Comparison of ENCODE assay signal across 8 cellular contexts in the genomic region with DNA sequence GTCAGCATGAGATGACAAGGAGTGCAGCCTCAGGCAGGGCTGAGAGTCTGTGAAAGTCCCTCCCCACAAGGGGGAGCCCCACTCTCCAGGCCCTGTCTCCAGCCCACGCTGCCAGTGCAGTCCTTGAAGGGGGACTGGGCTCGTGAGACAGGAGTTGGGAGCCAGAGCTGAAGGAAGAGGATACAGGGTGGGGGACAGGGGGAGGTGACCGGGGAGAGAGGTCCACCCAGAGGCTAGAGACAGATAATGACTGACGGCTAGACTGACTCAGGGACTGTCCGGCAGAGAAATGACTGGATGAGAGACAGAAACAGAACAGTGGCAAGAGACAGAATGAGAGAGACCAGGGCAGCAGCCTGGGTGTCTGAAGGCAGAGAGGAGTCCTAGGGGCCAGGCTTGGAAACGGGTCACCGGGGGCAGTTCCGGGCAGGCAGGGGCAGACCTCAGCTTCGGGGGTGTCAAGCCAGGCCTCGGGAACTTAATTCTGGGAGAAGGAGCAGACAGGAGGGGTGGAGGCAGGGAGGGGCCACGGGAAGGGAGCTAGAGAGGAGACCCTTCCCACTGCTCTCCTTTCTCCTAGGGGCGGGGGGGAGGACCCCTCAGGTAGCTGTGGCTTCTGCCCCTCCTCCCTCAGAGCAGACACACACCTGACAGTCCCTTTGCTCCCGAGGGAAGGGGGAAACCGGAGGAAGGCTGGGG. TPM values are rescaled to one million over a fixed set of nuclear protein-coding genes. Genes with fewer than 3 reads are reported as not detected.
DNase-seq lines count a peak whose midpoint lies in the region; TF ChIP-seq lines count a peak whose summit lies in the region.

No MANE protein-coding gene starts in this region.

- peak; percentile 37 for TF ChIP-seq RAD21 in Ishikawa (IDR thresholded peaks at IDR 0.05; ENCODE audit: low read depth)

- H3K79me2 ChIP-seq in osteoblast (ENCODE audit: insufficient read depth, low read length): peaks cover 6% of the 10 kb centered on the region

- TF ChIP-seq POLR2A in uterus (IDR thresholded peaks at IDR 0.05): no peak

- H3K4me2 ChIP-seq in osteoblast (ENCODE audit: insufficient read depth, low read length): peak overlapping the region; percentile 93

- TF ChIP-seq CTCF in AG10803 (conservative IDR thresholded peaks at IDR 0.05; ENCODE audit: low read length): peak; percentile 77
- peak; percentile 69 for TF ChIP-seq CTCF in GM20000 (IDR thresholded peaks at IDR 0.05; ENCODE audit: extremely low read depth, missing control alignments)
- peak; percentile 81 for TF ChIP-seq CTCF in fibroblast of villous mesenchyme (IDR thresholded peaks at IDR 0.05; ENCODE audit: insufficient read depth, low read depth, low read length)
- peak; percentile 88 for TF ChIP-seq CTCF in osteoblast (IDR thresholded peaks at IDR 0.05; ENCODE audit: extremely low read depth, low read depth, low read length)
- TF ChIP-seq CTCF in uterus (IDR thresholded peaks at IDR 0.05): peak; percentile 33 to 56 (median 50)

- peaks cover 19% of the 10 kb centered on the region for H3K4me1 ChIP-seq in osteoblast (ENCODE audit: insufficient read depth, low read length)
- no peaks in the 10 kb centered on the region for H3K4me1 ChIP-seq in uterus

- peak overlapping the region; percentile 39 for H2AFZ ChIP-seq in osteoblast (ENCODE audit: low read length)

- intact Hi-C loops in uterus (cut with DNase I; ENCODE audit: low total_unique reads): loop anchor here (5.0 kb wide), 1 partner anchor 69 kb away; no protein-coding TSS in a partner anchor

- no peaks in the 10 kb centered on the region for H3K9me3 ChIP-seq in osteoblast (ENCODE audit: low read depth, low read length)
- no peaks in the 10 kb centered on the region for H3K9me3 ChIP-seq in uterus

- peak overlapping the region; percentile 62 for H3K4me3 ChIP-seq in AG10803 (ENCODE audit: low read length)
- H3K4me3 ChIP-seq in fibroblast of villous mesenchyme (ENCODE audit: low read depth, low read length): peak overlapping the region; percentile 59
- peak overlapping the region; percentile 69 for H3K4me3 ChIP-seq in osteoblast (ENCODE audit: insufficient read depth, low read length)
- peak overlapping the region in 1 of 2 donors; percentile 58 for H3K4me3 ChIP-seq in uterus

- TF ChIP-seq EP300 in Ishikawa (IDR thresholded peaks at IDR 0.05; ENCODE audit: borderline replicate concordance): no peak

- H3K27me3 ChIP-seq in osteoblast (ENCODE audit: insufficient read depth, low read length) (no peaks in the 10 kb centered on the region), uterus (no peaks in the 10 kb centered on the region)

- H3K36me3 ChIP-seq in osteoblast (ENCODE audit: insufficient read depth, low read length) (peaks cover 27% of the 10 kb centered on the region), uterus (no peaks in the 10 kb centered on the region)

- H3K27ac ChIP-seq in osteoblast (ENCODE audit: low read depth, low read length): no peak overlapping the region
- peak overlapping the region; percentile 86 to 92 for H3K27ac ChIP-seq in uterus

- H4K20me1 ChIP-seq in osteoblast (ENCODE audit: insufficient read depth, low read length): peaks cover 19% of the 10 kb centered on the region

- peak; percentile 63 for DNase-seq in AG10803 (ENCODE audit: low read depth)
- peak; percentile 95 for DNase-seq in GM20000 (ENCODE audit: low spot score)
- DNase-seq in activated T-cell treated with anti-CD3 and anti-CD28 coated beads for 4 hours: peak; percentile 62
- DNase-seq in fibroblast of villous mesenchyme (ENCODE audit: low read depth): peak; percentile 68
- DNase-seq in osteoblast (ENCODE audit: insufficient read length, low spot score, missing footprints): peak; percentile 99
- peak; percentile 57 to 58 for DNase-seq in uterus
- DNase-seq in T1000 (lab: John Stamatoyannopoulos, UW): no peak

TF ChIP-seq in Ishikawa, 13 proteins besides CTCF, POLR2A, EP300 and RAD21:
- no peak for TF ChIP-seq TCF12 (IDR thresholded peaks at IDR 0.05; ENCODE audit: low read depth)
- TF ChIP-seq, protein P1, sequence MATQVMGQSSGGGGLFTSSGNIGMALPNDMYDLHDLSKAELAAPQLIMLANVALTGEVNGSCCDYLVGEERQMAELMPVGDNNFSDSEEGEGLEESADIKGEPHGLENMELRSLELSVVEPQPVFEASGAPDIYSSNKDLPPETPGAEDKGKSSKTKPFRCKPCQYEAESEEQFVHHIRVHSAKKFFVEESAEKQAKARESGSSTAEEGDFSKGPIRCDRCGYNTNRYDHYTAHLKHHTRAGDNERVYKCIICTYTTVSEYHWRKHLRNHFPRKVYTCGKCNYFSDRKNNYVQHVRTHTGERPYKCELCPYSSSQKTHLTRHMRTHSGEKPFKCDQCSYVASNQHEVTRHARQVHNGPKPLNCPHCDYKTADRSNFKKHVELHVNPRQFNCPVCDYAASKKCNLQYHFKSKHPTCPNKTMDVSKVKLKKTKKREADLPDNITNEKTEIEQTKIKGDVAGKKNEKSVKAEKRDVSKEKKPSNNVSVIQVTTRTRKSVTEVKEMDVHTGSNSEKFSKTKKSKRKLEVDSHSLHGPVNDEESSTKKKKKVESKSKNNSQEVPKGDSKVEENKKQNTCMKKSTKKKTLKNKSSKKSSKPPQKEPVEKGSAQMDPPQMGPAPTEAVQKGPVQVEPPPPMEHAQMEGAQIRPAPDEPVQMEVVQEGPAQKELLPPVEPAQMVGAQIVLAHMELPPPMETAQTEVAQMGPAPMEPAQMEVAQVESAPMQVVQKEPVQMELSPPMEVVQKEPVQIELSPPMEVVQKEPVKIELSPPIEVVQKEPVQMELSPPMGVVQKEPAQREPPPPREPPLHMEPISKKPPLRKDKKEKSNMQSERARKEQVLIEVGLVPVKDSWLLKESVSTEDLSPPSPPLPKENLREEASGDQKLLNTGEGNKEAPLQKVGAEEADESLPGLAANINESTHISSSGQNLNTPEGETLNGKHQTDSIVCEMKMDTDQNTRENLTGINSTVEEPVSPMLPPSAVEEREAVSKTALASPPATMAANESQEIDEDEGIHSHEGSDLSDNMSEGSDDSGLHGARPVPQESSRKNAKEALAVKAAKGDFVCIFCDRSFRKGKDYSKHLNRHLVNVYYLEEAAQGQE (IDR thresholded peaks at IDR 0.05; ENCODE audit: low read depth): no peak
- TF ChIP-seq ZBTB7A (IDR thresholded peaks at IDR 0.05; ENCODE audit: low read depth): no peak
- TF ChIP-seq, protein P2, sequence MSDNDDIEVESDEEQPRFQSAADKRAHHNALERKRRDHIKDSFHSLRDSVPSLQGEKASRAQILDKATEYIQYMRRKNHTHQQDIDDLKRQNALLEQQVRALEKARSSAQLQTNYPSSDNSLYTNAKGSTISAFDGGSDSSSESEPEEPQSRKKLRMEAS (IDR thresholded peaks at IDR 0.05): no peak; the same call in 1 of the 2 replicates
- no peak for TF ChIP-seq TEAD4 (IDR thresholded peaks at IDR 0.05)
- TF ChIP-seq TAF1 (IDR thresholded peaks at IDR 0.05; ENCODE audit: low read depth): no peak
- no peak for TF ChIP-seq CEBPB (IDR thresholded peaks at IDR 0.05)
- TF ChIP-seq, protein P3, sequence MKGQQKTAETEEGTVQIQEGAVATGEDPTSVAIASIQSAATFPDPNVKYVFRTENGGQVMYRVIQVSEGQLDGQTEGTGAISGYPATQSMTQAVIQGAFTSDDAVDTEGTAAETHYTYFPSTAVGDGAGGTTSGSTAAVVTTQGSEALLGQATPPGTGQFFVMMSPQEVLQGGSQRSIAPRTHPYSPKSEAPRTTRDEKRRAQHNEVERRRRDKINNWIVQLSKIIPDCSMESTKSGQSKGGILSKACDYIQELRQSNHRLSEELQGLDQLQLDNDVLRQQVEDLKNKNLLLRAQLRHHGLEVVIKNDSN (IDR thresholded peaks at IDR 0.05): no peak
- TF ChIP-seq YY1 (IDR thresholded peaks at IDR 0.05; ENCODE audit: low read depth): no peak
- no peak for TF ChIP-seq FOXM1 (IDR thresholded peaks at IDR 0.05; ENCODE audit: borderline replicate concordance, low read depth)
- TF ChIP-seq EGR1 (IDR thresholded peaks at IDR 0.05): no peak
TF ChIP-seq in Ishikawa: peak in this region for 0.

RNA-seq across cellular contexts. Expression of a gene that starts 0.9 kb away (rescaled TPM):
- total RNA-seq in fibroblast of villous mesenchyme (6.4 and 10.8 TPM in 2 replicates), osteoblast (3.3 and 3.5 TPM in 2 replicates), uterus (10 to 100 TPM in 3 of 4 donors, 1 to 10 TPM in 1; 6.5 to 18.0 (median 13.8) TPM)

RNA-seq across cellular contexts. Expression of a gene that starts 14.4 kb away (rescaled TPM):
- total RNA-seq in fibroblast of villous mesenchyme (not detected in 2 replicates), osteoblast (not detected in 2 replicates), uterus (not detected)

RNA-seq across cellular contexts. Expression of a gene that starts 21.7 kb away (rescaled TPM):
- total RNA-seq in fibroblast of villous mesenchyme: 178 and 196 TPM in 2 replicates
- total RNA-seq in osteoblast: 162 and 164 TPM in 2 replicates
- total RNA-seq in uterus: 100 to 1,000 TPM in 2 of 4 donors, 10 to 100 TPM in 2; 18.4 to 121 (median 92.0) TPM

RNA-seq across cellular contexts. Expression of a gene that starts 38.5 kb away (rescaled TPM):
- total RNA-seq in fibroblast of villous mesenchyme (93.1 and 106 TPM in 2 replicates), osteoblast (90.5 and 103 TPM in 2 replicates), uterus (100 to 1,000 TPM in 2 of 4 donors, 10 to 100 TPM in 2; 52.3 to 194 (median 77.1) TPM)

RNA-seq across cellular contexts. Expression of a gene that starts 38.9 kb away (rescaled TPM):
- total RNA-seq in fibroblast of villous mesenchyme: 48.0 and 66.1 TPM in 2 replicates
- 41.5 and 43.1 TPM in 2 replicates for total RNA-seq in osteoblast
- total RNA-seq in uterus: 10 to 100 TPM; 12.3 to 41.6 (median 26.7) TPM
